30 cellular contexts compared by ENCODE assay signal in the genomic region with DNA sequence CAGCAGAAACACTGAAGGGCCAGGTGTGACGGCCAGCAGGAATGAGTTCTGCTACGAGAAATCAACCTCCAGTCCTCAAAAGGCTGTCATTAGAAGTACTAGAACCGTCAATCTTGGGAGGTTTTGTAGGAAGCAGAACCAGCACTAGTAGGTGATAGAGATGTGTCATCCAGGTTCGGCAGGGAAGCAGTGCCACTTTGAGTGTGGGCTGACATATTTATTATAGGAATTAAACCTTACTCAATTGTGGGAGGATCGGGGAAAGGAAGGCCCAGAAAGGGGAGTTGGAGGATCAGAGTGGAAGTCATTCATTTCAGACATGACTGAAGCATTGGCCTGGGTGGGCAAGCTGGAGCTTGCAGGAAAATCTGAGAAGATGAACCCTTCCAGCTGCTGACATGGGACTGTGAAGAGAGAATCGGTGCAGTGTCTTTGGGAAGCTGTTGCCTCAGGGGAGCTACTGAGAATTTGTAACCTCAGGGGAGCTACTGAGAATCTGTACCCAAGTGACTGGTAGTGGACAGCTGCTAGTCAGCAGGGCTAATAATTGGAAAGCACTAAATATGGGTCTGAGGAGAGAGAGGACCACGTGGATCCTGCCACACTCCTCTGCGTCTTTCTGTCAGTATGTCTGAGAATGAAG.
"Had no signal": no experiment of that assay in that cellular context is flagged by ENCODE, and none has a peak within 500 bp of the region (broad histone marks: within the 10 kb centered on the region; RNA-seq: fewer than 3 reads in every experiment).

No MANE protein-coding gene starts in this region.

- H3K36me3 ChIP-seq: esophagus squamous epithelium, gastrocnemius medialis, pancreas, prostate gland, sigmoid colon, stomach, thyroid gland, upper lobe of left lung, vagina had no signal

- H3K9me3 Mint-ChIP-seq: stimulated activated naive B cell treated with anti-CD40 and anti-IgM and Interleukin-4, amounts not matched to agents 10 μg/mL and 1 μg/mL and 100 μg/mL, for 72 hours had no signal

- H3K9me3 ChIP-seq: esophagus squamous epithelium, gastrocnemius medialis, prostate gland, sigmoid colon, stomach, thyroid gland, upper lobe of left lung, vagina had no signal

- DNase-seq: activated CD4-positive, alpha-beta T cell treated with anti-CD3 and anti-CD28 coated beads for 36 hours; activated CD4-positive, CD25-positive, alpha-beta regulatory T cell; activated CD8-positive, alpha-beta memory T cell treated with anti-CD3 and anti-CD28 coated beads, Interleukin-2, amount 10 ng/mL, durations not matched to agents 7 days and 5 days; activated CD8-positive, alpha-beta T cell treated with anti-CD3 and anti-CD28 coated beads, Interleukin-2, amount 10 ng/mL, durations not matched to agents 7 days and 5 days; activated naive CD4-positive, alpha-beta T cell; activated T-cell treated with anti-CD3 and anti-CD28 coated beads, Interleukin-2, amount 50 U/mL, for 72 hours; anterior cingulate cortex; dermis blood vessel endothelial cell; effector CD4-positive, alpha-beta T cell; esophagus squamous epithelium; gastrocnemius medialis; glutamatergic neuron; midbrain; naive thymus-derived CD8-positive, alpha-beta T cell; nucleus accumbens; pancreas; sigmoid colon; stimulated activated CD4-positive, alpha-beta T cell treated with anti-CD3 and anti-CD28 coated beads, Interleukin-1b, Interleukin-23, amount 100 ng/mL, for 48 hours; stimulated activated naive B cell treated with anti-CD40 and anti-IgM and Interleukin-4, amounts not matched to agents 10 μg/mL and 1 μg/mL and 100 μg/mL, for 72 hours; stomach; thyroid gland; upper lobe of left lung had no signal

- H3K4me1 ChIP-seq: esophagus squamous epithelium, pancreas, prostate gland, sigmoid colon, stomach, thyroid gland, upper lobe of left lung had no signal

- H3K36me3 Mint-ChIP-seq: activated naive CD4-positive, alpha-beta T cell treated with anti-CD3 and anti-CD28 coated beads, Interleukin-2, amount 50 U/mL, for 72 hours had no signal

- H3K27me3 ChIP-seq: esophagus squamous epithelium, gastrocnemius medialis, pancreas, sigmoid colon, stomach, thyroid gland, upper lobe of left lung, vagina had no signal

- H3K4me3 Mint-ChIP-seq: activated CD4-positive, alpha-beta T cell treated with anti-CD3 and anti-CD28 coated beads for 36 hours; activated CD8-positive, alpha-beta memory T cell treated with anti-CD3 and anti-CD28 coated beads, Interleukin-2, amount 10 ng/mL, durations not matched to agents 7 days and 5 days; activated CD8-positive, alpha-beta T cell treated with anti-CD3 and anti-CD28 coated beads, Interleukin-2, amount 10 ng/mL, durations not matched to agents 7 days and 5 days; activated T-cell treated with anti-CD3 and anti-CD28 coated beads, Interleukin-2, amount 50 U/mL, for 72 hours; naive thymus-derived CD8-positive, alpha-beta T cell; neural crest cell; stimulated activated naive B cell treated with anti-CD40 and anti-IgM and Interleukin-4, amounts not matched to agents 10 μg/mL and 1 μg/mL and 100 μg/mL, for 72 hours had no signal

- H3K4me3 ChIP-seq: esophagus squamous epithelium, gastrocnemius medialis, pancreas, prostate gland, sigmoid colon, smooth muscle cell, stomach, thyroid gland, upper lobe of left lung, vagina had no signal

- ATAC-seq: activated CD4-positive, alpha-beta T cell treated with anti-CD3 and anti-CD28 coated beads for 36 hours; activated CD8-positive, alpha-beta memory T cell treated with anti-CD3 and anti-CD28 coated beads, Interleukin-2, amount 10 ng/mL, durations not matched to agents 7 days and 5 days; activated naive CD4-positive, alpha-beta T cell treated with anti-CD3 and anti-CD28 coated beads, Interleukin-2, amount 50 U/mL, for 72 hours; activated T-cell treated with anti-CD3 and anti-CD28 coated beads, Interleukin-2, amount 50 U/mL, for 72 hours; gastrocnemius medialis; naive thymus-derived CD8-positive, alpha-beta T cell; pancreas; stimulated activated naive B cell treated with anti-CD40 and anti-IgM and Interleukin-4, amounts not matched to agents 10 μg/mL and 1 μg/mL and 100 μg/mL, for 72 hours had no signal

- H3K4me1 Mint-ChIP-seq: activated CD4-positive, alpha-beta T cell treated with anti-CD3 and anti-CD28 coated beads for 36 hours had no signal

- H3K27ac ChIP-seq: epithelial cell of prostate, esophagus squamous epithelium, gastrocnemius medialis, pancreas, prostate gland, sigmoid colon, stomach, thyroid gland, upper lobe of left lung, vagina had no signal

- FAIRE-seq: colon, islet of Langerhans, pancreas had no signal

- H3K27ac Mint-ChIP-seq: activated CD4-positive, alpha-beta T cell treated with anti-CD3 and anti-CD28 coated beads for 36 hours; activated CD8-positive, alpha-beta memory T cell treated with anti-CD3 and anti-CD28 coated beads, Interleukin-2, amount 10 ng/mL, durations not matched to agents 7 days and 5 days; activated naive CD4-positive, alpha-beta T cell treated with anti-CD3 and anti-CD28 coated beads, Interleukin-2, amount 50 U/mL, for 72 hours; activated T-cell treated with anti-CD3 and anti-CD28 coated beads, Interleukin-2, amount 50 U/mL, for 72 hours; stimulated activated naive B cell treated with anti-CD40 and anti-IgM and Interleukin-4, amounts not matched to agents 10 μg/mL and 1 μg/mL and 100 μg/mL, for 72 hours had no signal

- H3K27me3 Mint-ChIP-seq: activated CD4-positive, alpha-beta T cell treated with anti-CD3 and anti-CD28 coated beads for 36 hours had no signal
